20 cellular contexts compared by ENCODE assay signal in the genomic region with DNA sequence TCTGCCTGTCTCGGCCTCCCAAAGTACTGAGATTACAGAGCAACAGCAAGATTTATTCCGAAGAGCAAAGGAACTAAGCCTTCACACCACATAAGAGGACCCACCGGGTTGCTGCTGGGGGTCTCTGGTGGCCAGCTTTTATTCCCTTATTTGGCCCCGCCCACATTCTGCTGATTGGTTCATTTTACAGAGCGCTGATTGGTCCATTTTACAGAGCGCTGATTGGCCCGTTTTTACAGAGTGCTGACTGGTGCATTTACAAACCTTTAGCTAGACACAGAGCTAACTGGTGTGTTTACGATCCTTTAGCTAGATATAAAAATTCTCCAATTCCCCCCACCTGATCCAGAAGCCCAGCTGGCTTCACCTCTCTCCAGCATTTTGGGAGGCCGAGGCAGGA. TPM values are rescaled to one million over a fixed set of nuclear protein-coding genes. Genes with fewer than 3 reads are reported as not detected.
DNase-seq lines count a peak whose midpoint lies in the region; ATAC-seq, FAIRE-seq and TF ChIP-seq lines count a peak whose summit lies in the region.
"Had no signal": no experiment of that assay in that cellular context is flagged by ENCODE, and none has a peak within 500 bp of the region (broad histone marks: within the 10 kb centered on the region; RNA-seq: fewer than 3 reads in every experiment).

No MANE protein-coding gene starts in this region.

- no TSS peak for BruUV-seq in K562 (replicated peaks; lab: Mats Ljungman, UMichigan)

- TF ChIP-seq POLR2A in K562 (conservative IDR thresholded peaks at IDR 0.05): no peak
- no peak for TF ChIP-seq POLR2A in testis (IDR thresholded peaks at IDR 0.05)

- H3K4me2 ChIP-seq in K562 (ENCODE audit: insufficient read depth, low read length): no peak overlapping the region
- H3K4me2 ChIP-seq: GM23338 had no signal

- H3K4me3 ChIP-seq in heart right ventricle (no peak overlapping the region), K562 (no peak overlapping the region), testis (peak overlapping the region in 1 of 2 donors; percentile 34)
- H3K4me3 ChIP-seq: GM23338 had no signal

- H3K9ac ChIP-seq in K562 (ENCODE audit: insufficient read depth in 1 of 2, low read depth in 2 of 2, low read length in 2 of 2): no peak overlapping the region

- CTCF ChIA-PET in K562 (lab: Yijun Ruan, JAX; ENCODE audit: low intra/inter-chr PET ratio): no interaction called here

- peak; percentile 17 for DNase-seq in cardiac septum (ENCODE audit: low spot score)
- no peak for DNase-seq in heart right ventricle
- no peak for DNase-seq in K562 (ENCODE audit: extremely low read depth in 1 of 4, low spot score in 3 of 4)
- DNase-seq in testis: peak; percentile 80
- no peak for DNase-seq in GM19238 (ENCODE audit: insufficient read length, low spot score)
- DNase-seq: 8988T; C1 segment of cervical spinal cord; Calu3; CD4-positive, alpha-beta memory T cell; COR-L47; DMS53; DMS79 treated with DMSO at 0.1 percent for 48 hours; GF-D8; H9 had no signal

- POLR2A ChIA-PET in K562 (lab: Yijun Ruan, JAX): interaction anchor here (0.6 to 0.7 kb wide), 3 partner anchors 8 to 902 kb away, joined by 3 read pairs; no protein-coding TSS in a partner anchor

- H4K20me1 ChIP-seq in K562 (replicated peaks; ENCODE audit: control insufficient read depth, insufficient read depth, low read length): no peaks in the 10 kb centered on the region

- ATAC-seq in heart right ventricle (no peak), K562 (peak; percentile 49; the same call in 1 of the 3 replicates), GM21619 (IDR thresholded peaks at IDR 0.05; ENCODE audit: unreplicated experiment) (no peak)
- ATAC-seq: GM23338, HCT116 had no signal

- H2AFZ ChIP-seq in K562 (ENCODE audit: low read depth, low read length): no peak overlapping the region
- H2AFZ ChIP-seq: GM23338 had no signal

- H3K27ac ChIP-seq in heart right ventricle: no peak overlapping the region
- no peak overlapping the region for H3K27ac ChIP-seq in K562 (ENCODE audit: extremely low read depth, low read depth, low read length)
- no peak overlapping the region for H3K27ac ChIP-seq in testis

- WGBS in heart right ventricle, 2 donors: 88 to 93% methylated on average over 9 of the region's 9 CpGs
- 42% methylated on average over 7 of the region's 9 CpGs for WGBS in K562 (ENCODE audit: insufficient coverage, low coverage, missing lambda C conversion rate)
- 68 to 69% methylated on average over 9 of the region's 9 CpGs for WGBS in testis, 2 donors

- no peaks in the 10 kb centered on the region for H3K9me1 ChIP-seq in K562 (ENCODE audit: control insufficient read depth, insufficient read depth, low read length)

- no peaks in the 10 kb centered on the region for H3K27me3 ChIP-seq in heart right ventricle
- no peaks in the 10 kb centered on the region for H3K27me3 ChIP-seq in K562 (ENCODE audit: control insufficient read depth in 2 of 2, insufficient read depth in 2 of 2, low read length in 2 of 2)
- H3K27me3 ChIP-seq in testis: no peaks in the 10 kb centered on the region

- H3K9me3 ChIP-seq in heart right ventricle (no peaks in the 10 kb centered on the region), K562 (replicated peaks; ENCODE audit: control insufficient read depth, insufficient read depth, low read depth, low read length) (no peaks in the 10 kb centered on the region), testis (no peaks in the 10 kb centered on the region)

- no peak for TF ChIP-seq EP300 in K562 (IDR thresholded peaks at IDR 0.05; ENCODE audit: low read length)

- TF ChIP-seq CTCF in heart right ventricle (IDR thresholded peaks at IDR 0.05) (no peak), K562 (IDR thresholded peaks at IDR 0.05 in 2 of 3, conservative IDR thresholded peaks at IDR 0.05 in 1 of 3; ENCODE audit: insufficient read depth in 2 of 3, low read depth in 1 of 3, low read length in 3 of 3) (no peak), testis (IDR thresholded peaks at IDR 0.05) (no peak)

- in situ Hi-C loops in K562 (cut with MboI): no loop called here

- no peak for FAIRE-seq in K562 (lab: Jason Lieb, UNC)
- FAIRE-seq: GM12891, GM18507, GM19239 had no signal

- no peaks in the 10 kb centered on the region for H3K79me2 ChIP-seq in K562 (ENCODE audit: control insufficient read depth, insufficient read depth, low read length)

- no peak for TF ChIP-seq RAD21 in K562 (CRISPR knock-in tag; conservative IDR thresholded peaks at IDR 0.05 in 1 of 2, IDR thresholded peaks at IDR 0.05 in 1 of 2)

- H3K36me3 ChIP-seq in heart right ventricle (no peaks in the 10 kb centered on the region), K562 (ENCODE audit: control insufficient read depth, insufficient read depth, low read length) (no peaks in the 10 kb centered on the region), testis (ENCODE audit: low read depth, missing control alignments) (no peaks in the 10 kb centered on the region)

- H3K4me1 ChIP-seq in heart right ventricle (peaks cover 0 to 5% (median 0%) of the 10 kb centered on the region in 9 donors), K562 (replicated peaks in 1 of 2; ENCODE audit: control insufficient read depth in 2 of 2, insufficient read depth in 2 of 2, low read length in 2 of 2) (no peaks in the 10 kb centered on the region; a peak in 2 of 5 replicates), testis (no peaks in the 10 kb centered on the region)

- intact Hi-C loops in cardiac septum (cut with DNase I) (no loop called here), heart right ventricle (cut with DNase I) (no loop called here), K562 (cut with micrococcal nuclease) (no loop called here), testis (cut with DNase I; ENCODE audit: low total_unique reads) (no loop called here)

TF ChIP-seq in K562, 482 proteins besides CTCF, POLR2A, EP300 and RAD21:
- no peak for TF ChIP-seq KDM5B (IDR thresholded peaks at IDR 0.05; ENCODE audit: insufficient replicate concordance, low read depth, low read length)
- peak; percentile 30; the same call in 1 of the 2 replicates for TF ChIP-seq MAFF (IDR thresholded peaks at IDR 0.05; ENCODE audit: low read length)
- no peak for TF ChIP-seq ZFX (CRISPR knock-in tag; IDR thresholded peaks at IDR 0.05)
- no peak for TF ChIP-seq CBX1 (IDR thresholded peaks at IDR 0.05; ENCODE audit: low read depth)
- TF ChIP-seq ZNF316 (IDR thresholded peaks at IDR 0.05): peak; percentile 92
- no peak for TF ChIP-seq PHB (CRISPR knock-in tag; IDR thresholded peaks at IDR 0.05)
- TF ChIP-seq C11orf30 (IDR thresholded peaks at IDR 0.05; ENCODE audit: low read depth): peak; percentile 83
- TF ChIP-seq NFYB (IDR thresholded peaks at IDR 0.05; ENCODE audit: extremely low read depth, insufficient read length): peak; percentile 95
- TF ChIP-seq POLR2H (tag; IDR thresholded peaks at IDR 0.05; ENCODE audit: low read depth): no peak
- TF ChIP-seq MAFG (tag; conservative IDR thresholded peaks at IDR 0.05): peak; percentile 65
- peak; percentile 41 for TF ChIP-seq RBM25 (IDR thresholded peaks at IDR 0.05; ENCODE audit: low read depth, low read length, severe bottlenecking)
- TF ChIP-seq, protein P1, sequence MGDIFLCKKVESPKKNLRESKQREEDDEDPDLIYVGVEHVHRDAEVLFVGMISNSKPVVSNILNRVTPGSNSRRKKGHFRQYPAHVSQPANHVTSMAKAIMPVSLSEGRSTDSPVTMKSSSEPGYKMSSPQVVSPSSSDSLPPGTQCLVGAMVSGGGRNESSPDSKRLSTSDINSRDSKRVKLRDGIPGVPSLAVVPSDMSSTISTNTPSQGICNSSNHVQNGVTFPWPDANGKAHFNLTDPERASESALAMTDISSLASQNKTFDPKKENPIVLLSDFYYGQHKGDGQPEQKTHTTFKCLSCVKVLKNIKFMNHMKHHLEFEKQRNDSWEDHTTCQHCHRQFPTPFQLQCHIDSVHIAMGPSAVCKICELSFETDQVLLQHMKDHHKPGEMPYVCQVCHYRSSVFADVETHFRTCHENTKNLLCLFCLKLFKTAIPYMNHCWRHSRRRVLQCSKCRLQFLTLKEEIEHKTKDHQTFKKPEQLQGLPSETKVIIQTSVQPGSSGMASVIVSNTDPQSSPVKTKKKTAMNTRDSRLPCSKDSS (IDR thresholded peaks at IDR 0.05; ENCODE audit: low read depth, partially characterized antibody): no peak
TF ChIP-seq in K562: peak in this region for 6.

RNA-seq across cellular contexts. Expression of a gene that starts 26.3 kb away (rescaled TPM):
- total RNA-seq in cardiac septum (51.9 TPM), heart right ventricle (10 to 100 TPM; 41.3 to 64.9 (median 46.1) TPM), K562 (2014; rRNA removed) (102 and 103 TPM in 2 replicates), K562 (2014; rRNA removed; fragmentation: Illumina TruSeq; extraction: Trizol) (74.0 and 81.1 TPM in 2 replicates), K562 (2015; rRNA removed; fragmentation: Illumina TruSeq; extraction: Trizol) (77.8 and 79.6 TPM in 2 replicates), K562 (2021) (48.2 and 56.8 TPM in 2 replicates), testis (100 to 1,000 TPM; 138 to 142 TPM)
- polyA plus RNA-seq in heart right ventricle (10 to 100 TPM; 49.8 to 87.5 TPM), K562 (2011; rRNA removed) (21.6 and 37.3 TPM in 2 replicates), K562 (2014; fragmentation: Illumina TruSeq; extraction: Trizol) (60.4 and 60.5 TPM in 2 replicates), K562 (2014; fragmentation: Nextera tagmentation; extraction: Ambion mirVana) (10 to 100 TPM; 11.9 to 13.7 TPM), K562 (2014; rRNA removed) (59.7 and 68.8 TPM in 2 replicates), testis (ENCODE audit: insufficient read depth, low read depth, low replicate concordance) (485 TPM)
- total RNA-seq in K562 (2011; cell fraction: chromatin; rRNA removed; ENCODE audit: low replicate concordance): 5.9 and 9.8 TPM in 2 replicates
- total RNA-seq in K562 (2011; cell fraction: nucleolus; rRNA removed): 9.0 and 9.9 TPM in 2 replicates
- total RNA-seq in K562 (2011; cell fraction: nucleoplasm; rRNA removed): 8.0 and 13.7 TPM in 2 replicates
- polyA plus RNA-seq in K562 (2011; cell fraction: cytosol; rRNA removed): 30.7 and 47.8 TPM in 2 replicates
- 14.3 and 18.7 TPM in 2 replicates for polyA plus RNA-seq in K562 (2011; cell fraction: nucleus; rRNA removed)
- 48.5 and 68.8 TPM in 2 replicates for polyA plus RNA-seq in K562 (2012)
- 29.9 and 48.6 TPM in 2 replicates for polyA minus RNA-seq in K562 (2011; rRNA and poly(A)+ RNA removed)
- 6.6 and 24.9 TPM in 2 replicates for polyA minus RNA-seq in K562 (2011; cell fraction: cytosol; rRNA and poly(A)+ RNA removed)
- 2.7 and 5.4 TPM in 2 replicates for polyA minus RNA-seq in K562 (2011; cell fraction: nucleus; rRNA and poly(A)+ RNA removed)

Comparison
In these comparisons a context has a peak if more than half of its experiments do, and no peak if none do; other contexts are left out.
1. DNase-seq: peak in cardiac septum (single experiment) and testis (single experiment); none in heart right ventricle (0 of 2), K562 (0 of 4) and GM19238 (single experiment).